In genomic region chr17:49393491-49394255, GRCh38 we compare ENCODE assay signal across 18 cellular contexts. TPM values are rescaled to one million over a fixed set of nuclear protein-coding genes. Genes with fewer than 3 reads are reported as not detected.
DNase-seq lines count a peak whose midpoint lies in the region; ATAC-seq and TF ChIP-seq lines count a peak whose summit lies in the region.
"Had no signal": no experiment of that assay in that cellular context is flagged by ENCODE, and none has a peak within 500 bp of the region (broad histone marks: within the 10 kb centered on the region; RNA-seq: fewer than 3 reads in every experiment).

No MANE protein-coding gene starts in this region.

- no peak for TF ChIP-seq CTCF in H9 (conservative IDR thresholded peaks at IDR 0.05)

- no peak overlapping the region for H2BK20ac ChIP-seq in H9 (ENCODE audit: low read depth, low read length, poor library complexity, severe bottlenecking)

- H3K9ac ChIP-seq in H9 (ENCODE audit: extremely low read depth, insufficient read length, low read length), result no peak overlapping the region

- H3K36me3 Mint-ChIP-seq in activated CD8-positive, alpha-beta memory T cell treated with anti-CD3 and anti-CD28 coated beads, Interleukin-2, amount 10 ng/mL, durations not matched to agents 7 days and 5 days, result no peaks in the 10 kb centered on the region
- peaks cover 12% of the 10 kb centered on the region for H3K36me3 Mint-ChIP-seq in stimulated activated effector memory CD8-positive, alpha-beta T cell treated with anti-CD3 and anti-CD28 coated beads, Interleukin-12 subunit alpha, Interleukin-12 subunit beta, amount 100 ng/mL, for 72 hours
- no peaks in the 10 kb centered on the region for H3K36me3 Mint-ChIP-seq in H9 (ENCODE audit: insufficient read depth in 1 of 3, low read depth in 3 of 3)

- no peaks in the 10 kb centered on the region for H3K27me3 ChIP-seq in H9 (ENCODE audit: insufficient read depth, low read length)
- H3K27me3 ChIP-seq: Peyer's patch, vagina had no signal

- no peak overlapping the region for H2BK120ac ChIP-seq in H9 (ENCODE audit: low read depth, low read length, poor library complexity, severe bottlenecking)

- no peak overlapping the region for H2BK12ac ChIP-seq in H9 (ENCODE audit: insufficient read length, low read depth, low read length)

- H3K4me1 Mint-ChIP-seq in activated CD8-positive, alpha-beta memory T cell treated with anti-CD3 and anti-CD28 coated beads, Interleukin-2, amount 10 ng/mL, durations not matched to agents 7 days and 5 days, result peaks cover 52% of the 10 kb centered on the region
- peaks cover 40% of the 10 kb centered on the region for H3K4me1 Mint-ChIP-seq in stimulated activated effector memory CD8-positive, alpha-beta T cell treated with anti-CD3 and anti-CD28 coated beads, Interleukin-12 subunit alpha, Interleukin-12 subunit beta, amount 100 ng/mL, for 72 hours
- peaks cover 2 to 8% of the 10 kb centered on the region in 2 experiments; a peak in 1 of 4 replicates for H3K4me1 Mint-ChIP-seq in H9

- CTCF ChIA-PET in activated CD8-positive, alpha-beta memory T cell treated with anti-CD3 and anti-CD28 coated beads, Interleukin-2, amount 10 ng/mL, durations not matched to agents 7 days and 5 days (lab: Charles Lee), result interaction anchor here (0.7 to 2.2 kb wide), 8 partner anchors 11 to 78 kb away, joined by 3 to 19 read pairs (median 4); no protein-coding TSS in a partner anchor

- no peak overlapping the region for H3K56ac ChIP-seq in H9 (ENCODE audit: insufficient read length, low read depth, low read length)

- no peaks in the 10 kb centered on the region for H3K9me3 ChIP-seq in H9 (ENCODE audit: control insufficient read depth, low read depth, low read length)
- H3K9me3 ChIP-seq: Peyer's patch, vagina had no signal

- no peak overlapping the region for H3K4me2 ChIP-seq in H9 (ENCODE audit: insufficient read depth, insufficient read length, low read length)

- no peak overlapping the region for H3K14ac ChIP-seq in H9 (ENCODE audit: insufficient read depth, low read length)

- peaks cover 6% of the 10 kb centered on the region for H3K27me3 Mint-ChIP-seq in activated CD8-positive, alpha-beta memory T cell treated with anti-CD3 and anti-CD28 coated beads, Interleukin-2, amount 10 ng/mL, durations not matched to agents 7 days and 5 days
- H3K27me3 Mint-ChIP-seq in H9 (ENCODE audit: low read depth), result no peaks in the 10 kb centered on the region

- H3K79me2 ChIP-seq in H9 (ENCODE audit: insufficient read depth, low read length), result no peaks in the 10 kb centered on the region

- H3K4ac ChIP-seq in H9 (ENCODE audit: low read depth, low read length), result no peak overlapping the region

- H2AK5ac ChIP-seq in H9 (ENCODE audit: insufficient read length, low read length), result no peak overlapping the region

- no CpG with 5 or more reads among the region's 8 CpGs for WGBS in H9 (ENCODE audit: extremely low coverage, insufficient read length, low lambda C conversion rate)

- no peak for DNase-seq in activated CD8-positive, alpha-beta memory T cell treated with anti-CD3 and anti-CD28 coated beads, Interleukin-2, amount 10 ng/mL, durations not matched to agents 7 days and 5 days
- DNase-seq in activated CD8-positive, alpha-beta memory T cell treated with anti-CD3 and anti-CD28 coated beads, Interleukin-2, amount 50 U/mL, for 4 hours, result no peak
- peak; percentile 84 for DNase-seq in MV-4-11 (lab: John Stamatoyannopoulos, UW)
- DNase-seq in astrocyte of the hippocampus (ENCODE audit: low read depth, low spot score), result peak; percentile 12
- no peak for DNase-seq in stimulated activated effector memory CD8-positive, alpha-beta T cell treated with anti-CD3 and anti-CD28 coated beads, Interleukin-12 subunit alpha, Interleukin-12 subunit beta, amount 100 ng/mL, for 72 hours (ENCODE audit: low spot score in 2 of 2)
- DNase-seq in H9, result no peak
- DNase-seq in activated T-cell treated with anti-CD3 and anti-CD28 coated beads for 4 hours, result no peak
- DNase-seq: activated CD4-positive, alpha-beta T cell treated with anti-CD3 and anti-CD28 coated beads, Interleukin-2, amount 50 U/mL, for 48 hours; activated effector memory CD4-positive, alpha-beta T cell treated with anti-CD3 and anti-CD28 coated beads, Interleukin-2, amount 50 U/mL, for 16 hours; effector CD4-positive, alpha-beta T cell; NCI-H1694; NCI-H446 treated with DMSO at 0.1 percent for 48 hours; nucleus accumbens; Peyer's patch; stimulated activated naive CD4-positive, alpha-beta T cell had no signal

- no peak overlapping the region for H2AFZ ChIP-seq in H9 (ENCODE audit: low read length)

- H4K91ac ChIP-seq in H9 (ENCODE audit: insufficient read length, low read depth, low read length), result no peak overlapping the region

- H4K5ac ChIP-seq in H9 (ENCODE audit: insufficient read length, low read depth, low read length), result no peak overlapping the region

- peak overlapping the region; percentile 4 for H3K27ac Mint-ChIP-seq in activated CD8-positive, alpha-beta memory T cell treated with anti-CD3 and anti-CD28 coated beads, Interleukin-2, amount 10 ng/mL, durations not matched to agents 7 days and 5 days
- peak overlapping the region; percentile 50 for H3K27ac Mint-ChIP-seq in stimulated activated effector memory CD8-positive, alpha-beta T cell treated with anti-CD3 and anti-CD28 coated beads, Interleukin-12 subunit alpha, Interleukin-12 subunit beta, amount 100 ng/mL, for 72 hours
- no peak overlapping the region for H3K27ac Mint-ChIP-seq in H9
- H3K27ac Mint-ChIP-seq: T-helper 2 cell treated with Interferon-gamma antibody and Interleukin-4, amounts not matched to agents 5 μg/mL and 100 μg/mL, for 36 hours had no signal

- no peak overlapping the region for H2BK15ac ChIP-seq in H9 (ENCODE audit: low read depth, low read length)

- no peaks in the 10 kb centered on the region for H3K79me1 ChIP-seq in H9 (ENCODE audit: insufficient read depth, low read depth, low read length, poor library complexity, severe bottlenecking)

- no peak overlapping the region for H3K27ac ChIP-seq in H9 (ENCODE audit: insufficient read length, low read depth, low read length)
- H3K27ac ChIP-seq: vagina had no signal

- H3K23ac ChIP-seq in H9 (ENCODE audit: insufficient read length, low read depth, low read length), result no peak overlapping the region

- no peak overlapping the region for H2BK5ac ChIP-seq in H9 (ENCODE audit: insufficient read length, low read length)

- H4K8ac ChIP-seq in H9 (replicated peaks; ENCODE audit: insufficient read length, low read depth, low read length), result no peak overlapping the region

- H3T11ph ChIP-seq in H9 (ENCODE audit: low read length), result no peak overlapping the region

- H3K4me3 Mint-ChIP-seq in activated CD8-positive, alpha-beta memory T cell treated with anti-CD3 and anti-CD28 coated beads, Interleukin-2, amount 10 ng/mL, durations not matched to agents 7 days and 5 days, result no peak overlapping the region
- no peak overlapping the region for H3K4me3 Mint-ChIP-seq in stimulated activated effector memory CD8-positive, alpha-beta T cell treated with anti-CD3 and anti-CD28 coated beads, Interleukin-12 subunit alpha, Interleukin-12 subunit beta, amount 100 ng/mL, for 72 hours
- H3K4me3 Mint-ChIP-seq in H9, result no peak overlapping the region
- H3K4me3 Mint-ChIP-seq: T-helper 2 cell treated with Interferon-gamma antibody and Interleukin-4, amounts not matched to agents 5 μg/mL and 100 μg/mL, for 36 hours had no signal

- no peak for ATAC-seq in activated CD8-positive, alpha-beta memory T cell treated with anti-CD3 and anti-CD28 coated beads, Interleukin-2, amount 10 ng/mL, durations not matched to agents 7 days and 5 days
- ATAC-seq in stimulated activated effector memory CD8-positive, alpha-beta T cell treated with anti-CD3 and anti-CD28 coated beads, Interleukin-12 subunit alpha, Interleukin-12 subunit beta, amount 100 ng/mL, for 72 hours, result no peak
- no peak for ATAC-seq in HG03025 (IDR thresholded peaks at IDR 0.05; ENCODE audit: low FRiP score, unreplicated experiment)

- H3K23me2 ChIP-seq in H9 (ENCODE audit: insufficient read length, low read depth, low read length, poor library complexity, severe bottlenecking), result no peaks in the 10 kb centered on the region

- no peaks in the 10 kb centered on the region for H3K9me3 Mint-ChIP-seq in activated CD8-positive, alpha-beta memory T cell treated with anti-CD3 and anti-CD28 coated beads, Interleukin-2, amount 10 ng/mL, durations not matched to agents 7 days and 5 days (ENCODE audit: low read depth)
- no peaks in the 10 kb centered on the region for H3K9me3 Mint-ChIP-seq in stimulated activated effector memory CD8-positive, alpha-beta T cell treated with anti-CD3 and anti-CD28 coated beads, Interleukin-12 subunit alpha, Interleukin-12 subunit beta, amount 100 ng/mL, for 72 hours
- H3K9me3 Mint-ChIP-seq in H9, result no peaks in the 10 kb centered on the region
- H3K9me3 Mint-ChIP-seq: T-helper 2 cell treated with Interferon-gamma antibody and Interleukin-4, amounts not matched to agents 5 μg/mL and 100 μg/mL, for 36 hours had no signal

- no peaks in the 10 kb centered on the region for H3K4me1 ChIP-seq in H9 (ENCODE audit: insufficient read depth, low read length)

- no peak overlapping the region for H3K18ac ChIP-seq in H9 (ENCODE audit: insufficient read length, low read depth, low read length)

- no peaks in the 10 kb centered on the region for H4K20me1 ChIP-seq in H9 (ENCODE audit: control insufficient read depth, insufficient read depth, insufficient read length)

RNA-seq across cellular contexts. Expression of gene PHB1, which starts 21.0 kb away (rescaled TPM):
- 100 to 1,000 TPM; 150 to 227 TPM for total RNA-seq in activated CD8-positive, alpha-beta memory T cell treated with anti-CD3 and anti-CD28 coated beads, Interleukin-2, amount 10 ng/mL, durations not matched to agents 7 days and 5 days
- 325 and 351 TPM in 2 replicates for total RNA-seq in H9 (2021)

RNA-seq across cellular contexts. Expression of gene ZNF652, which starts 31.6 kb away (rescaled TPM):
- total RNA-seq in activated CD8-positive, alpha-beta memory T cell treated with anti-CD3 and anti-CD28 coated beads, Interleukin-2, amount 10 ng/mL, durations not matched to agents 7 days and 5 days, result 10 to 100 TPM; 32.2 to 34.4 TPM
- total RNA-seq in H9 (2021), result 33.6 and 34.1 TPM in 2 replicates

Comparison
In these comparisons a context has a peak if more than half of its experiments do, and no peak if none do; other contexts are left out.
1. DNase-seq: peak in MV-4-11 (single experiment) and astrocyte of the hippocampus (single experiment); none in activated CD8-positive, alpha-beta memory T cell treated with anti-CD3 and anti-CD28 coated beads, Interleukin-2, amount 10 ng/mL, durations not matched to agents 7 days and 5 days (single experiment), activated CD8-positive, alpha-beta memory T cell treated with anti-CD3 and anti-CD28 coated beads, Interleukin-2, amount 50 U/mL, for 4 hours (single experiment), stimulated activated effector memory CD8-positive, alpha-beta T cell treated with anti-CD3 and anti-CD28 coated beads, Interleukin-12 subunit alpha, Interleukin-12 subunit beta, amount 100 ng/mL, for 72 hours (0 of 2), H9 (single experiment) and activated T-cell treated with anti-CD3 and anti-CD28 coated beads for 4 hours (single experiment).
2. H3K27ac Mint-ChIP-seq: peak in activated CD8-positive, alpha-beta memory T cell treated with anti-CD3 and anti-CD28 coated beads, Interleukin-2, amount 10 ng/mL, durations not matched to agents 7 days and 5 days (single experiment) and stimulated activated effector memory CD8-positive, alpha-beta T cell treated with anti-CD3 and anti-CD28 coated beads, Interleukin-12 subunit alpha, Interleukin-12 subunit beta, amount 100 ng/mL, for 72 hours (single experiment); none in H9 (0 of 3).